ENCODE assay signal across 1 cellular context in genomic region chr19:48674921-48675824, GRCh38.
A peak's percentile ranks its signal among the peaks of the same experiment; 100 is the strongest.
TF ChIP-seq lines count a peak whose summit lies in the region.

No MANE protein-coding gene starts in this region.

TF ChIP-seq in K562, 482 proteins besides CTCF, POLR2A, EP300 and RAD21 (continues in another document):
- peak; percentile 55 for TF ChIP-seq ZFP36 (IDR thresholded peaks at IDR 0.05; ENCODE audit: low read depth, low read length, partially characterized antibody)
- TF ChIP-seq ZNF395 (CRISPR knock-in tag; IDR thresholded peaks at IDR 0.05), result no peak
- TF ChIP-seq U2AF2 (optimal IDR thresholded peaks at IDR 0.05; ENCODE audit: low read depth, low read length), result no peak
- TF ChIP-seq NRF1 (conservative IDR thresholded peaks at IDR 0.05 in 1 of 2, IDR thresholded peaks at IDR 0.05 in 1 of 2), result peak in 1 of 2 experiments; percentile 16; a peak in 1 of 4 replicates
- no peak for TF ChIP-seq PRMT5 (CRISPR knock-in tag; IDR thresholded peaks at IDR 0.05)
- 0 out of 2 replicates have a peak, but pooled peaks have one; percentile 47 for TF ChIP-seq XRCC5 (IDR thresholded peaks at IDR 0.05; ENCODE audit: low read depth, low read length)
- no peak for TF ChIP-seq NR3C1 (CRISPR knock-in tag; IDR thresholded peaks at IDR 0.05)
- 0 out of 2 replicates have a peak, but pooled peaks have one; percentile 47 for TF ChIP-seq SP1 (CRISPR knock-in tag; IDR thresholded peaks at IDR 0.05)
- TF ChIP-seq MYNN (IDR thresholded peaks at IDR 0.05), result 0 out of 2 replicates have a peak, but pooled peaks have one; percentile 19
- no peak for TF ChIP-seq MYNN (CRISPR knock-in tag; IDR thresholded peaks at IDR 0.05)
- TF ChIP-seq ZKSCAN1 (IDR thresholded peaks at IDR 0.05; ENCODE audit: low read depth, low read length), result no peak
- TF ChIP-seq MAX (CRISPR knock-in tag; IDR thresholded peaks at IDR 0.05), result peak; percentile 41; the same call in 1 of the 2 replicates
- TF ChIP-seq PTBP1 (IDR thresholded peaks at IDR 0.05; ENCODE audit: low read depth, low read length), result no peak
- no peak for TF ChIP-seq ZNF431 (CRISPR knock-in tag; IDR thresholded peaks at IDR 0.05)
- no peak for TF ChIP-seq ASH1L (IDR thresholded peaks at IDR 0.05; ENCODE audit: borderline replicate concordance, low read depth, partially characterized antibody)
- no peak for TF ChIP-seq MBD1 (CRISPR knock-in tag; IDR thresholded peaks at IDR 0.05)
- TF ChIP-seq ZNF384 (IDR thresholded peaks at IDR 0.05; ENCODE audit: low read depth, low read length), result peak; percentile 40; the same call in 1 of the 2 replicates
- TF ChIP-seq SUPT5H (IDR thresholded peaks at IDR 0.05), result no peak
- no peak for TF ChIP-seq MBD2 (IDR thresholded peaks at IDR 0.05; ENCODE audit: borderline replicate concordance, low read depth)
- TF ChIP-seq RHOXF2B (CRISPR knock-in tag; conservative IDR thresholded peaks at IDR 0.05), result no peak
- TF ChIP-seq SMC3 (conservative IDR thresholded peaks at IDR 0.05; ENCODE audit: insufficient read depth, low read depth, low read length), result peak; percentile 94
- TF ChIP-seq FOXP1 (CRISPR knock-in tag; IDR thresholded peaks at IDR 0.05), result 0 out of 2 replicates have a peak, but pooled peaks have one; percentile 70
- TF ChIP-seq NFE2 (IDR thresholded peaks at IDR 0.05; ENCODE audit: low read depth), result no peak
- TF ChIP-seq IFI16 (CRISPR knock-in tag; IDR thresholded peaks at IDR 0.05), result no peak
- 0 out of 2 replicates have a peak, but pooled peaks have one; percentile 36 for TF ChIP-seq ETS1 (conservative IDR thresholded peaks at IDR 0.05; ENCODE audit: control insufficient read depth, low read depth, low read length)
- TF ChIP-seq TFAP4 (CRISPR knock-in tag; IDR thresholded peaks at IDR 0.05; ENCODE audit: borderline replicate concordance), result peak; percentile 46; the same call in 1 of the 2 replicates
- TF ChIP-seq ZNF780A (CRISPR knock-in tag; IDR thresholded peaks at IDR 0.05), result no peak
- no peak for TF ChIP-seq ZNF146 (CRISPR knock-in tag; IDR thresholded peaks at IDR 0.05; ENCODE audit: unreplicated experiment)
- TF ChIP-seq FOXA3 (CRISPR knock-in tag; conservative IDR thresholded peaks at IDR 0.05 in 1 of 2, IDR thresholded peaks at IDR 0.05 in 1 of 2), result 0 out of 4 replicates have a peak, but pooled peaks of 1 of the 2 experiments have one; percentile 29
- TF ChIP-seq ZNF121 (CRISPR knock-in tag; conservative IDR thresholded peaks at IDR 0.05), result peak; percentile 64; the same call in 1 of the 2 replicates
- TF ChIP-seq ZNF518B (CRISPR knock-in tag; IDR thresholded peaks at IDR 0.05), result no peak
- TF ChIP-seq PYGO2 (tag; IDR thresholded peaks at IDR 0.05), result no peak
- no peak for TF ChIP-seq NR2F6 (CRISPR knock-in tag; IDR thresholded peaks at IDR 0.05)
- no peak for TF ChIP-seq ZBTB9 (CRISPR knock-in tag; IDR thresholded peaks at IDR 0.05)
- TF ChIP-seq MITF (IDR thresholded peaks at IDR 0.05), result 0 out of 2 replicates have a peak, but pooled peaks have one; percentile 4
- TF ChIP-seq RCOR1 (IDR thresholded peaks at IDR 0.05; ENCODE audit: borderline replicate concordance in 1 of 2, low read depth in 2 of 2, low read length in 2 of 2), result peak in 1 of 2 experiments; percentile 42; a peak in 1 of 4 replicates
- no peak for TF ChIP-seq ATF6 (CRISPR knock-in tag; IDR thresholded peaks at IDR 0.05)
- no peak for TF ChIP-seq ATF1 (CRISPR knock-in tag; IDR thresholded peaks at IDR 0.05)
- TF ChIP-seq ATF1 (tag; IDR thresholded peaks at IDR 0.05), result 0 out of 2 replicates have a peak, but pooled peaks have one; percentile 7
- peak; percentile 45; the same call in 1 of the 2 replicates for TF ChIP-seq JUND (IDR thresholded peaks at IDR 0.05; ENCODE audit: borderline replicate concordance, low read depth, low read length)
- TF ChIP-seq JUND (tag; IDR thresholded peaks at IDR 0.05; ENCODE audit: borderline replicate concordance, low read depth, low read length), result no peak; the same call in 2 of the 3 replicates
- TF ChIP-seq ZC3H8 (IDR thresholded peaks at IDR 0.05), result no peak
- no peak for TF ChIP-seq ZNF347 (CRISPR knock-in tag; IDR thresholded peaks at IDR 0.05; ENCODE audit: low read depth)
- 0 out of 2 replicates have a peak, but pooled peaks have one; percentile 25 for TF ChIP-seq RBFOX2 (IDR thresholded peaks at IDR 0.05; ENCODE audit: low read depth, low read length)
- TF ChIP-seq ZNF263 (CRISPR knock-in tag; IDR thresholded peaks at IDR 0.05; ENCODE audit: borderline replicate concordance), result peak; percentile 78; the same call in 1 of the 2 replicates
- TF ChIP-seq CAMTA2 (CRISPR knock-in tag; conservative IDR thresholded peaks at IDR 0.05), result no peak
- TF ChIP-seq ESRRB (CRISPR knock-in tag; IDR thresholded peaks at IDR 0.05; ENCODE audit: borderline replicate concordance), result no peak
- peak in 1 of 2 experiments; percentile 15 for TF ChIP-seq E2F6 (IDR thresholded peaks at IDR 0.05; ENCODE audit: borderline replicate concordance in 1 of 2, extremely low read depth in 1 of 2, insufficient read depth in 1 of 2, insufficient read length in 1 of 2, low read depth in 1 of 2, low read length in 1 of 2, poor library complexity in 1 of 2, severe bottlenecking in 1 of 2)
- TF ChIP-seq ESRRA (IDR thresholded peaks at IDR 0.05; ENCODE audit: borderline replicate concordance, low read depth), result peak; percentile 69
- TF ChIP-seq L3MBTL2 (IDR thresholded peaks at IDR 0.05), result 0 out of 2 replicates have a peak, but pooled peaks have one; percentile 30
- no peak for TF ChIP-seq TRIM24 (IDR thresholded peaks at IDR 0.05)
